ENCODE assay signal across 8 cellular contexts in the genomic region with DNA sequence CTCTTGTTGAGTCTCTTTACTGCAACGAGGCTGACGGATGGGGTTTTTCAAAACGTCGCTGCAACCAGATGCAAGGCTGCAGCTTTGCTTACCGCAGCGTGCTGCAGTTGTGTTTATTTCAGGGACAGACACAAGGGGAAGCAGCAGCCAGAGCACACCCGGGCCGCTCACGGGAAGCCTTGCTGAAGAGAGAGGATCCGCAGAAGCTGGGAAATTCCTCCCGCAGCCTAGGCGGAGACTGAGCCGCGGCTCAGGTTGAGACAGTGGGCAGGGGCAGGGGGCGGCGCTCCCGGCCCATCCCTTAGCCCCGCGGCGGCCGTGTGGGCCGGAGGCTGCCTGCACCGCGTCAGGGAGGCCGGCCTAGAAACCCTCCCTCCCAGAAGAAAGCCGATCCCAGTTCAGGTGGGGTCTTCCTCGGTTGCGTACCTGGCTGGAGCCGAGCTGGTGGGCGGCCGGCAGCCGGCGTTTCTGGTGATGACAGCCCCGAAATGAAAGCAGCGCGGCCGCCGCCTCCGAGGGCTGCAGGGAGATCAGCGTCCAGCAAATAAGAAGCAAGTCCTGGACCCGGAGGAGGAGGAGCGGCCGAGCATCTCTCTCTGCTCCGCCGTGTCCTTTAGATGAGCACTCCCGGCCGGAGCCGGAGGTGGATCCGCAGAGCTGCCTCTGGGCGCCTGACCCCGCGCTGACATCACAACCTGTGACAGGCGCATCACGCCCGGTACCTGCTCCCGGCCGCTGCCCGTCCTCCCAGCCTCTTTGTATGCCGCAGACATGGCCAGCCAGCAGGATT. TPM values are rescaled to one million over a fixed set of nuclear protein-coding genes. Genes with fewer than 3 reads are reported as not detected.
DNase-seq lines count a peak whose midpoint lies in the region; ATAC-seq and TF ChIP-seq lines count a peak whose summit lies in the region.

Gene FRY (plus strand): TSS at position 750 of the 790 bp plus-strand sequence. CDS start 22 bp downstream, at position 772.

- peak within 1 kb of the TSS; percentile 54 for H3K9ac ChIP-seq in endodermal cell (ENCODE audit: extremely low read depth, low read length, poor library complexity, severe bottlenecking)

- TF ChIP-seq CTCF in AG10803 (conservative IDR thresholded peaks at IDR 0.05; ENCODE audit: low read length) (peak; percentile 32; the same call in 1 of the 2 replicates), endodermal cell (conservative IDR thresholded peaks at IDR 0.05) (peak; percentile 42)

- H3K27ac Mint-ChIP-seq in endodermal cell: peak within 1 kb of the TSS; percentile 93

- peaks cover 23% of the 10 kb centered on the region for H3K4me1 Mint-ChIP-seq in endodermal cell

- ATAC-seq in GM18909 (IDR thresholded peaks at IDR 0.05; ENCODE audit: poor library complexity, unreplicated experiment) (peak; percentile 82), HG03139 (IDR thresholded peaks at IDR 0.05; ENCODE audit: unreplicated experiment) (peak; percentile 68)

- 1% methylated on average over 18 to 59 of the region's 59 CpGs for WGBS in endodermal cell (ENCODE audit: insufficient coverage in 1 of 2, insufficient read length in 1 of 2), 2 experiments

- peaks cover 2% of the 10 kb centered on the region for H3K27me3 Mint-ChIP-seq in endodermal cell (ENCODE audit: insufficient read depth)

- H3K27me3 ChIP-seq in endodermal cell (ENCODE audit: control insufficient read depth, insufficient read depth, low read length, poor library complexity, severe bottlenecking): peaks cover 5% of the 10 kb centered on the region

- H3K4me1 ChIP-seq in endodermal cell (ENCODE audit: control insufficient read depth, insufficient read depth, low read length): peaks cover 6% of the 10 kb centered on the region

- H3K4me3 ChIP-seq in AG10803 (ENCODE audit: low read length) (peak within 1 kb of the TSS; percentile 71), endodermal cell (ENCODE audit: low read length) (peak within 1 kb of the TSS; percentile 84)

- DNase-seq in AG10803 (ENCODE audit: low read depth) (peak; percentile 46), NCI-H748 (lab: John Stamatoyannopoulos, UW; ENCODE audit: unreplicated experiment) (peak; percentile 97), endodermal cell (peak; percentile 93), mesenteric fat pad (ENCODE audit: low spot score) (peak; percentile 90)
- DNase-seq in activated CD8-positive, alpha-beta memory T cell treated with anti-CD3 and anti-CD28 coated beads, Interleukin-2, amount 50 U/mL, for 4 hours: peak; percentile 30
- peak; percentile 18 to 34 for DNase-seq in stimulated activated CD8-positive, alpha-beta memory T cell treated with anti-CD3 and anti-CD28 coated beads, Interleukin-15, amount 100 ng/mL, for 48 hours (ENCODE audit: low read depth in 2 of 2)

- H3K4me3 Mint-ChIP-seq in endodermal cell: peak within 1 kb of the TSS; percentile 72

- H3K36me3 ChIP-seq in endodermal cell (ENCODE audit: control insufficient read depth, insufficient read depth, low read length): no peaks in the 10 kb centered on the region

- H3K9me3 ChIP-seq in endodermal cell (ENCODE audit: control insufficient read depth, low read length): no peaks in the 10 kb centered on the region

- no peaks in the 10 kb centered on the region for H3K36me3 Mint-ChIP-seq in endodermal cell (ENCODE audit: low read depth)

- no peaks in the 10 kb centered on the region for H3K9me3 Mint-ChIP-seq in endodermal cell

- H3K27ac ChIP-seq in endodermal cell (ENCODE audit: low read depth, low read length): peak within 1 kb of the TSS; percentile 18

RNA-seq across cellular contexts. Expression of gene FRY, which starts in this region (rescaled TPM):
- total RNA-seq in endodermal cell (10 to 100 TPM; 20.1 to 30.8 TPM), mesenteric fat pad (31.8 TPM)
- 3.4 TPM for polyA plus RNA-seq in endodermal cell (2013, experiment 1 of 2)
- polyA plus RNA-seq in endodermal cell (2013, experiment 2 of 2): 2.8 TPM

Comparison
In these comparisons a context has a peak if more than half of its experiments do, and no peak if none do; other contexts are left out.
1. Peak in every context shown above with its lines: DNase-seq, ATAC-seq, H3K4me3 ChIP-seq and H3K27ac ChIP-seq.
2. DNase-seq: peak in every context shown above with its lines; median percentile 97 in NCI-H748; 93 in endodermal cell; 90 in mesenteric fat pad; 46 in AG10803; 30 in activated CD8-positive, alpha-beta memory T cell treated with anti-CD3 and anti-CD28 coated beads, Interleukin-2, amount 50 U/mL, for 4 hours; 26 in stimulated activated CD8-positive, alpha-beta memory T cell treated with anti-CD3 and anti-CD28 coated beads, Interleukin-15, amount 100 ng/mL, for 48 hours.